In genomic region chr15:70447927-70448698, GRCh38 we compare ENCODE assay signal across 8 cellular contexts.
A peak's percentile ranks its signal among the peaks of the same experiment; 100 is the strongest.
DNase-seq lines count a peak whose midpoint lies in the region; ATAC-seq and TF ChIP-seq lines count a peak whose summit lies in the region.

No MANE protein-coding gene starts in this region.

- TF ChIP-seq POLR2A in uterus (IDR thresholded peaks at IDR 0.05) (no peak), ovary (IDR thresholded peaks at IDR 0.05) (no peak)

- no peak overlapping the region for H3K27ac ChIP-seq in uterus
- no peak overlapping the region for H3K27ac ChIP-seq in ovary

- peaks cover 29% of the 10 kb centered on the region for H3K4me1 Mint-ChIP-seq in CD14-positive monocyte
- H3K4me1 Mint-ChIP-seq in natural killer cell, result peaks cover 16 to 19% of the 10 kb centered on the region in 2 donors

- H3K36me3 ChIP-seq in uterus (no peaks in the 10 kb centered on the region), ovary (no peaks in the 10 kb centered on the region)

- POLR2A ChIA-PET in HEK293T (lab: Yijun Ruan, JAX), result no interaction called here

- H3K9me3 Mint-ChIP-seq in CD14-positive monocyte, result peaks cover 0 to 3% (median 2%) of the 10 kb centered on the region in 7 donors
- no peaks in the 10 kb centered on the region for H3K9me3 Mint-ChIP-seq in natural killer cell

- peak; percentile 66 to 82 (median 71) for ATAC-seq in natural killer cell
- ATAC-seq in GM21360 (IDR thresholded peaks at IDR 0.05; ENCODE audit: unreplicated experiment), result no peak

- H3K4me1 ChIP-seq in uterus (no peaks in the 10 kb centered on the region), ovary (ENCODE audit: insufficient read depth) (no peaks in the 10 kb centered on the region)

- WGBS in ovary, 3 donors, result 46 to 55% (median 52%) methylated on average over 29 of the region's 29 CpGs

- H3K27ac Mint-ChIP-seq in CD14-positive monocyte (peak overlapping the region in 6 of 7 donors; percentile 5 to 88 (median 71)), natural killer cell (peak overlapping the region in 1 of 2 donors; percentile 70)

- H3K4me3 ChIP-seq in uterus (no peak overlapping the region), ovary (no peak overlapping the region)

- CTCF ChIA-PET in HEK293T (lab: Yijun Ruan, JAX), result interaction anchor here (0.9 to 1.4 kb wide), 2 partner anchors 10 to 12 kb away, joined by 3 to 4 read pairs; no protein-coding TSS in a partner anchor

- no peak for TF ChIP-seq EP300 in ovary (IDR thresholded peaks at IDR 0.05)

- DNase-seq in CD14-positive monocyte (ENCODE audit: low spot score) (peak; percentile 69), NOMO-1 treated with DMSO at 0.1 percent for 48 hours (lab: John Stamatoyannopoulos, UW; ENCODE audit: unreplicated experiment) (peak; percentile 90), natural killer cell (peak; percentile 34), uterus (no peak), ovary (no peak), HEK293T (ENCODE audit: extremely low spot score) (no peak)
- DNase-seq in activated gamma-delta T cell treated with anti-CD3 and anti-CD28 coated beads, Interleukin-2, amount 50 U/mL, for 16 hours (ENCODE audit: low read depth), result peak; percentile 33

- H3K36me3 Mint-ChIP-seq in CD14-positive monocyte (peaks cover 0 to 5% of the 10 kb centered on the region in 2 donors), natural killer cell (no peaks in the 10 kb centered on the region)

- no peaks in the 10 kb centered on the region for H3K27me3 ChIP-seq in uterus
- H3K27me3 ChIP-seq in ovary, result no peaks in the 10 kb centered on the region

- H3K4me3 Mint-ChIP-seq in CD14-positive monocyte (peak overlapping the region; percentile 60 to 91), natural killer cell (peak overlapping the region; percentile 79)

- intact Hi-C loops in CD14-positive monocyte (cut with micrococcal nuclease) (no loop called here), natural killer cell (cut with micrococcal nuclease) (no loop called here), uterus (cut with DNase I; ENCODE audit: low total_unique reads) (no loop called here), ovary (cut with DNase I) (no loop called here)

- peaks cover 20 to 28% (median 26%) of the 10 kb centered on the region in 3 donors for H3K27me3 Mint-ChIP-seq in CD14-positive monocyte (ENCODE audit: low read depth in 3 of 3)
- peaks cover 50 to 71% of the 10 kb centered on the region in 2 donors for H3K27me3 Mint-ChIP-seq in natural killer cell (ENCODE audit: low read depth in 2 of 2)

- TF ChIP-seq CTCF in CD14-positive monocyte (IDR thresholded peaks at IDR 0.05) (no peak), natural killer cell (IDR thresholded peaks at IDR 0.05) (no peak), uterus (IDR thresholded peaks at IDR 0.05) (no peak), ovary (IDR thresholded peaks at IDR 0.05) (no peak)

- H3K9me3 ChIP-seq in uterus, result no peaks in the 10 kb centered on the region
- no peaks in the 10 kb centered on the region for H3K9me3 ChIP-seq in ovary

TF ChIP-seq in HEK293T, 16 proteins besides CTCF, POLR2A, EP300 and RAD21:
- no peak for TF ChIP-seq CTBP1 (IDR thresholded peaks at IDR 0.05; ENCODE audit: borderline replicate concordance)
- no peak for TF ChIP-seq NFRKB (IDR thresholded peaks at IDR 0.05)
- no peak for TF ChIP-seq ARNT (IDR thresholded peaks at IDR 0.05)
- no peak for TF ChIP-seq FOXM1 (IDR thresholded peaks at IDR 0.05; ENCODE audit: borderline replicate concordance)
- no peak for TF ChIP-seq SP1 (IDR thresholded peaks at IDR 0.05)
- TF ChIP-seq PKNOX1 (IDR thresholded peaks at IDR 0.05), result no peak
- no peak for TF ChIP-seq ZNF384 (IDR thresholded peaks at IDR 0.05)
- no peak for TF ChIP-seq FOXA1 (IDR thresholded peaks at IDR 0.05)
- TF ChIP-seq FOXK2 (IDR thresholded peaks at IDR 0.05), result no peak
- no peak for TF ChIP-seq SUZ12 (IDR thresholded peaks at IDR 0.05)
- TF ChIP-seq L3MBTL2 (conservative IDR thresholded peaks at IDR 0.05), result no peak
- no peak for TF ChIP-seq TARDBP (IDR thresholded peaks at IDR 0.05)

Comparison
In these comparisons a context has a peak if more than half of its experiments do, and no peak if none do; other contexts are left out.
1. DNase-seq: peak in CD14-positive monocyte (single experiment), NOMO-1 treated with DMSO at 0.1 percent for 48 hours (single experiment), activated gamma-delta T cell treated with anti-CD3 and anti-CD28 coated beads, Interleukin-2, amount 50 U/mL, for 16 hours (single experiment) and natural killer cell (single experiment); none in uterus (0 of 2), ovary (0 of 5) and HEK293T (single experiment).